In the genomic region with DNA sequence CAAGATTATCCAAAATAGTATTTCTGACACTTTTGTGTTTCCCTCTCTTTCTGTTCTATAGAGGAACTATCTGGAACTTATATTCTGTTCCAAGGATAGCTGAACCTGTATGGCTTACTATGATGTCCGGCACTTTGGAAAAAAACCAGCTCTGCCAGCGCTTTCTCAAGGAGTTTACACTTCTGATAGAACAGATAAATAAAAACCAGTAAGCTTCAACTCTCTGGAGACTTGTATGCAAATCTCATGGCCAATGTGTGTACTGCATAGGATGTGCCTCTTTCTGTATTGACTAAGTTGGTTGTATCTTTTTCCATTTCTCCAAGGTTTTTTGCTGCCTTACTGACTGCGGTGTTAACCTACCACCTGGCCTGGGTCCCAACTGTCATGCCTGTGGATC, we compare ENCODE assay signal across 11 cellular contexts.
A peak's percentile ranks its signal among the peaks of the same experiment; 100 is the strongest.
DNase-seq lines count a peak whose midpoint lies in the region; ATAC-seq and TF ChIP-seq lines count a peak whose summit lies in the region.
"Had no signal": no experiment of that assay in that cellular context is flagged by ENCODE, and none has a peak within 500 bp of the region (broad histone marks: within the 10 kb centered on the region; RNA-seq: fewer than 3 reads in every experiment).

No MANE protein-coding gene starts in this region.

- H3K9me3 Mint-ChIP-seq in naive thymus-derived CD8-positive, alpha-beta T cell = no peaks in the 10 kb centered on the region
- H3K9me3 Mint-ChIP-seq in CD4-positive, alpha-beta T cell = no peaks in the 10 kb centered on the region
- H3K9me3 Mint-ChIP-seq: activated naive CD4-positive, alpha-beta T cell treated with anti-CD3 and anti-CD28 coated beads, Interleukin-2, amount 50 U/mL, for 24 hours; CD4-positive, CD25-positive, alpha-beta regulatory T cell; effector memory CD8-positive, alpha-beta T cell had no signal

- peaks cover 14 to 52% (median 40%) of the 10 kb centered on the region in 3 donors for H3K36me3 Mint-ChIP-seq in naive thymus-derived CD8-positive, alpha-beta T cell
- H3K36me3 Mint-ChIP-seq in CD4-positive, alpha-beta T cell (ENCODE audit: low read depth) = peaks cover 51% of the 10 kb centered on the region

- no peak overlapping the region for H3K27ac ChIP-seq in thoracic aorta
- H3K27ac ChIP-seq in CD4-positive, alpha-beta T cell (ENCODE audit: low read depth, low read length) = no peak overlapping the region

- no peaks in the 10 kb centered on the region for H3K9me3 ChIP-seq in thoracic aorta
- no peaks in the 10 kb centered on the region for H3K9me3 ChIP-seq in CD4-positive, alpha-beta T cell (ENCODE audit: control insufficient read depth, low read length)

- intact Hi-C loops in CD4-positive, alpha-beta T cell (cut with DNase I, micrococcal nuclease) = loop anchor here in 1 of 2 experiments (10.0 kb wide), 1 partner anchor 204 kb away; no protein-coding TSS in a partner anchor

- DNase-seq in thoracic aorta (ENCODE audit: low spot score) = no peak
- no peak for DNase-seq in naive thymus-derived CD8-positive, alpha-beta T cell
- no peak for DNase-seq in activated T-cell treated with anti-CD3 and anti-CD28 coated beads, Interleukin-2, amount 50 U/mL, for 1 hour
- no peak for DNase-seq in CD4-positive, alpha-beta T cell
- DNase-seq: effector memory CD8-positive, alpha-beta T cell; nucleus accumbens had no signal

- no peaks in the 10 kb centered on the region for H3K4me1 ChIP-seq in thoracic aorta (ENCODE audit: control insufficient read depth in 1 of 2, low read depth in 2 of 2)

- H3K4me3 Mint-ChIP-seq in naive thymus-derived CD8-positive, alpha-beta T cell = no peak overlapping the region
- H3K4me3 Mint-ChIP-seq in CD4-positive, alpha-beta T cell = no peak overlapping the region
- H3K4me3 Mint-ChIP-seq: activated naive CD4-positive, alpha-beta T cell treated with anti-CD3 and anti-CD28 coated beads, Interleukin-2, amount 50 U/mL, for 24 hours had no signal

- POLR2A ChIA-PET in naive thymus-derived CD8-positive, alpha-beta T cell (lab: Charles Lee) = no interaction called here
- POLR2A ChIA-PET in CD4-positive, alpha-beta T cell (lab: Charles Lee) = no interaction called here

- H3K4me3 ChIP-seq in thoracic aorta = no peak overlapping the region

- no peak for TF ChIP-seq CTCF in thoracic aorta (IDR thresholded peaks at IDR 0.05)
- TF ChIP-seq CTCF in CD4-positive, alpha-beta T cell (IDR thresholded peaks at IDR 0.05) = no peak

- H3K4me1 Mint-ChIP-seq in naive thymus-derived CD8-positive, alpha-beta T cell = no peaks in the 10 kb centered on the region
- no peaks in the 10 kb centered on the region for H3K4me1 Mint-ChIP-seq in CD4-positive, alpha-beta T cell (ENCODE audit: low read depth)
- H3K4me1 Mint-ChIP-seq: activated naive CD4-positive, alpha-beta T cell treated with anti-CD3 and anti-CD28 coated beads, Interleukin-2, amount 50 U/mL, for 24 hours had no signal

- no peaks in the 10 kb centered on the region for H3K27me3 ChIP-seq in thoracic aorta (replicated peaks; ENCODE audit: insufficient read depth)
- H3K27me3 ChIP-seq in CD4-positive, alpha-beta T cell (ENCODE audit: control insufficient read depth, insufficient read depth, low read length) = no peaks in the 10 kb centered on the region

- peaks cover 22% of the 10 kb centered on the region for H3K36me3 ChIP-seq in thoracic aorta

- CTCF ChIA-PET in CD4-positive, alpha-beta T cell (lab: Charles Lee) = no interaction called here

- no peak overlapping the region for H3K27ac Mint-ChIP-seq in naive thymus-derived CD8-positive, alpha-beta T cell
- no peak overlapping the region for H3K27ac Mint-ChIP-seq in CD4-positive, alpha-beta T cell
- H3K27ac Mint-ChIP-seq: activated naive CD4-positive, alpha-beta T cell treated with anti-CD3 and anti-CD28 coated beads, Interleukin-2, amount 50 U/mL, for 24 hours; CD4-positive, CD25-positive, alpha-beta regulatory T cell had no signal

- ATAC-seq in GM19372 (IDR thresholded peaks at IDR 0.05; ENCODE audit: low read depth, unreplicated experiment) (peak; percentile 45), HG02623 (IDR thresholded peaks at IDR 0.05; ENCODE audit: unreplicated experiment) (peak; percentile 32), HG03342 (IDR thresholded peaks at IDR 0.05; ENCODE audit: unreplicated experiment) (peak; percentile 59), thoracic aorta (ENCODE audit: insufficient number of reproducible peaks, low FRiP score, low read depth) (peak; percentile 14)
- no peak for ATAC-seq in naive thymus-derived CD8-positive, alpha-beta T cell
- ATAC-seq in CD4-positive, alpha-beta T cell (ENCODE audit: poor library complexity) = no peak
- ATAC-seq: effector memory CD8-positive, alpha-beta T cell had no signal

- H3K27me3 Mint-ChIP-seq in naive thymus-derived CD8-positive, alpha-beta T cell = no peaks in the 10 kb centered on the region
- no peaks in the 10 kb centered on the region for H3K27me3 Mint-ChIP-seq in CD4-positive, alpha-beta T cell
- H3K27me3 Mint-ChIP-seq: activated naive CD4-positive, alpha-beta T cell treated with anti-CD3 and anti-CD28 coated beads, Interleukin-2, amount 50 U/mL, for 24 hours; CD4-positive, CD25-positive, alpha-beta regulatory T cell; effector memory CD8-positive, alpha-beta T cell had no signal

Comparison
In these comparisons a context has a peak if more than half of its experiments do, and no peak if none do; other contexts are left out.
1. ATAC-seq: peak in GM19372 (single experiment), HG02623 (single experiment), HG03342 (single experiment) and thoracic aorta (single experiment); none in naive thymus-derived CD8-positive, alpha-beta T cell (0 of 2) and CD4-positive, alpha-beta T cell (single experiment).